Comparison of ENCODE assay signal across 24 cellular contexts in genomic region chr9:76266649-76267627, GRCh38.
DNase-seq lines count a peak whose midpoint lies in the region; ATAC-seq and TF ChIP-seq lines count a peak whose summit lies in the region.
"Had no signal": no experiment of that assay in that cellular context is flagged by ENCODE, and none has a peak within 500 bp of the region (broad histone marks: within the 10 kb centered on the region; RNA-seq: fewer than 3 reads in every experiment).

No MANE protein-coding gene starts in this region.

- WGBS in ectodermal cell, 2 experiments, result 73 to 81% methylated on average over 4 of the region's 4 CpGs

- H3K27me3 Mint-ChIP-seq in neural progenitor cell (ENCODE audit: insufficient read depth, low read depth), result no peaks in the 10 kb centered on the region
- no peaks in the 10 kb centered on the region for H3K27me3 Mint-ChIP-seq in effector memory CD8-positive, alpha-beta T cell

- peaks cover 12% of the 10 kb centered on the region for H3K9me3 Mint-ChIP-seq in neural progenitor cell
- H3K9me3 Mint-ChIP-seq in effector memory CD8-positive, alpha-beta T cell, result no peaks in the 10 kb centered on the region
- H3K9me3 Mint-ChIP-seq: stimulated activated effector memory CD8-positive, alpha-beta T cell treated with anti-CD3 and anti-CD28 coated beads, Interleukin-12 subunit alpha, Interleukin-12 subunit beta, amount 100 ng/mL, for 72 hours had no signal

- no peak for ATAC-seq in HG03442 (IDR thresholded peaks at IDR 0.05; ENCODE audit: unreplicated experiment)
- ATAC-seq in effector memory CD8-positive, alpha-beta T cell (replicated peaks), result no peak
- ATAC-seq: activated CD8-positive, alpha-beta T cell treated with anti-CD3 and anti-CD28 coated beads, Interleukin-2, amount 10 ng/mL, durations not matched to agents 7 days and 5 days; natural killer cell; Right ventricle myocardium inferior; stimulated activated effector memory CD8-positive, alpha-beta T cell treated with anti-CD3 and anti-CD28 coated beads, Interleukin-12 subunit alpha, Interleukin-12 subunit beta, amount 100 ng/mL, for 72 hours had no signal

- H2AFZ ChIP-seq in neural progenitor cell (replicated peaks), result no peak overlapping the region
- H2AFZ ChIP-seq: parathyroid adenoma had no signal

- no peak overlapping the region for H3K4me3 Mint-ChIP-seq in neural progenitor cell
- no peak overlapping the region for H3K4me3 Mint-ChIP-seq in effector memory CD8-positive, alpha-beta T cell
- H3K4me3 Mint-ChIP-seq: activated CD8-positive, alpha-beta T cell treated with anti-CD3 and anti-CD28 coated beads, Interleukin-2, amount 10 ng/mL, durations not matched to agents 7 days and 5 days; CD14-positive monocyte; natural killer cell; stimulated activated effector memory CD8-positive, alpha-beta T cell treated with anti-CD3 and anti-CD28 coated beads, Interleukin-12 subunit alpha, Interleukin-12 subunit beta, amount 100 ng/mL, for 72 hours had no signal

- H3K36me3 ChIP-seq in HUES48 (ENCODE audit: control insufficient read depth, insufficient read depth, low read length), result no peaks in the 10 kb centered on the region
- H3K36me3 ChIP-seq in ectodermal cell (ENCODE audit: control insufficient read depth, insufficient read depth, low read length), result no peaks in the 10 kb centered on the region
- H3K36me3 ChIP-seq in neural progenitor cell, result peaks cover 4% of the 10 kb centered on the region
- H3K36me3 ChIP-seq: adrenal gland, breast epithelium, suprapubic skin had no signal

- H3K4me1 ChIP-seq in HUES48 (ENCODE audit: control insufficient read depth, insufficient read depth, low read length), result no peaks in the 10 kb centered on the region
- H3K4me1 ChIP-seq in ectodermal cell (ENCODE audit: control insufficient read depth, insufficient read depth, low read length), result peaks cover 10% of the 10 kb centered on the region
- H3K4me1 ChIP-seq in neural progenitor cell, result peaks cover 57% of the 10 kb centered on the region
- H3K4me1 ChIP-seq: breast epithelium, parathyroid adenoma had no signal

- H3K27ac ChIP-seq in HUES48 (ENCODE audit: low read depth, low read length), result peak overlapping the region; percentile 51
- H3K27ac ChIP-seq in ectodermal cell (ENCODE audit: insufficient read depth, low read depth, low read length, poor library complexity, severe bottlenecking), result peak overlapping the region; percentile 58
- H3K27ac ChIP-seq in neural progenitor cell, result peak overlapping the region; percentile 100
- H3K27ac ChIP-seq: adrenal gland, breast epithelium, coronary artery, parathyroid adenoma, suprapubic skin had no signal

- H3K9ac ChIP-seq in HUES48 (ENCODE audit: low read depth, low read length) (no peak overlapping the region), neural progenitor cell (no peak overlapping the region)
- H3K9ac ChIP-seq: parathyroid adenoma had no signal

- TF ChIP-seq CTCF in neural progenitor cell (IDR thresholded peaks at IDR 0.05), result no peak

- H3K27ac Mint-ChIP-seq in neural progenitor cell, result no peak overlapping the region
- no peak overlapping the region for H3K27ac Mint-ChIP-seq in effector memory CD8-positive, alpha-beta T cell
- H3K27ac Mint-ChIP-seq: activated CD8-positive, alpha-beta T cell treated with anti-CD3 and anti-CD28 coated beads, Interleukin-2, amount 10 ng/mL, durations not matched to agents 7 days and 5 days; CD14-positive monocyte; natural killer cell; stimulated activated effector memory CD8-positive, alpha-beta T cell treated with anti-CD3 and anti-CD28 coated beads, Interleukin-12 subunit alpha, Interleukin-12 subunit beta, amount 100 ng/mL, for 72 hours had no signal

- H3K27me3 ChIP-seq in HUES48 (ENCODE audit: control insufficient read depth, insufficient read depth, low read length) (no peaks in the 10 kb centered on the region), ectodermal cell (ENCODE audit: control insufficient read depth, insufficient read depth, low read length, poor library complexity, severe bottlenecking) (no peaks in the 10 kb centered on the region), neural progenitor cell (no peaks in the 10 kb centered on the region)
- H3K27me3 ChIP-seq: adrenal gland, breast epithelium, suprapubic skin had no signal

- H3K4me1 Mint-ChIP-seq in neural progenitor cell, result peaks cover 20% of the 10 kb centered on the region
- H3K4me1 Mint-ChIP-seq in effector memory CD8-positive, alpha-beta T cell (ENCODE audit: low read depth in 2 of 2), result no peaks in the 10 kb centered on the region
- H3K4me1 Mint-ChIP-seq: CD14-positive monocyte; natural killer cell; stimulated activated effector memory CD8-positive, alpha-beta T cell treated with anti-CD3 and anti-CD28 coated beads, Interleukin-12 subunit alpha, Interleukin-12 subunit beta, amount 100 ng/mL, for 72 hours had no signal

- H3K4me2 ChIP-seq in neural progenitor cell, result peak overlapping the region; percentile 63

- H3K79me2 ChIP-seq in neural progenitor cell (ENCODE audit: low read depth), result no peaks in the 10 kb centered on the region
- H3K79me2 ChIP-seq: parathyroid adenoma had no signal

- H3K9me3 ChIP-seq in HUES48 (ENCODE audit: control insufficient read depth, insufficient read depth, low read length) (peaks cover 3% of the 10 kb centered on the region; the same call in 1 of the 2 replicates), ectodermal cell (ENCODE audit: control insufficient read depth, low read length) (no peaks in the 10 kb centered on the region), neural progenitor cell (ENCODE audit: low read depth) (peaks cover 11% of the 10 kb centered on the region)
- H3K9me3 ChIP-seq: adrenal gland had no signal

- peaks cover 45% of the 10 kb centered on the region for H3F3A ChIP-seq in neural progenitor cell (ENCODE audit: low read depth)

- H4K20me1 ChIP-seq in neural progenitor cell (ENCODE audit: low read depth), result no peaks in the 10 kb centered on the region

- H3K4me3 ChIP-seq in HUES48 (ENCODE audit: low read depth, low read length), result no peak overlapping the region
- H3K4me3 ChIP-seq in ectodermal cell (ENCODE audit: insufficient read depth, low read depth, low read length), result no peak overlapping the region
- peak overlapping the region; percentile 24 for H3K4me3 ChIP-seq in neural progenitor cell
- H3K4me3 ChIP-seq: adrenal gland, breast epithelium, coronary artery, suprapubic skin had no signal

- no peaks in the 10 kb centered on the region for H3K36me3 Mint-ChIP-seq in neural progenitor cell
- no peaks in the 10 kb centered on the region for H3K36me3 Mint-ChIP-seq in effector memory CD8-positive, alpha-beta T cell (ENCODE audit: insufficient read depth)
- H3K36me3 Mint-ChIP-seq: CD14-positive monocyte; natural killer cell; stimulated activated effector memory CD8-positive, alpha-beta T cell treated with anti-CD3 and anti-CD28 coated beads, Interleukin-12 subunit alpha, Interleukin-12 subunit beta, amount 100 ng/mL, for 72 hours had no signal

- peak; percentile 65 to 72 for DNase-seq in NCI-H2081 (lab: John Stamatoyannopoulos, UW)
- peak; percentile 83 for DNase-seq in neural progenitor cell (ENCODE audit: low spot score)
- no peak for DNase-seq in NCI-H1436 (lab: John Stamatoyannopoulos, UW)
- no peak for DNase-seq in glomerular visceral epithelial cell (ENCODE audit: extremely low spot score)
- no peak for DNase-seq in effector memory CD8-positive, alpha-beta T cell
- DNase-seq: activated CD4-positive, CD25-positive, alpha-beta regulatory T cell treated with anti-CD3 and anti-CD28 coated beads, Interleukin-2, amount 50 U/mL, for 72 hours; activated CD8-positive, alpha-beta T cell treated with anti-CD3 and anti-CD28 coated beads, Interleukin-2, amount 10 ng/mL, durations not matched to agents 7 days and 5 days; activated naive CD4-positive, alpha-beta T cell; adrenal gland; EL; mesenchymal stem cell; natural killer cell; NCI-H1694; NCI-H526 had no signal

Comparison
In these comparisons a context has a peak if more than half of its experiments do, and no peak if none do; other contexts are left out.
1. DNase-seq: peak in NCI-H2081 (2 of 2) and neural progenitor cell (single experiment); none in NCI-H1436 (single experiment), glomerular visceral epithelial cell (single experiment) and effector memory CD8-positive, alpha-beta T cell (0 of 3).
2. Peak in every context shown above with its lines, with median percentiles within 50 percentile points of each other: H3K27ac ChIP-seq.